Comparison of ENCODE assay signal across 30 cellular contexts in the genomic region with DNA sequence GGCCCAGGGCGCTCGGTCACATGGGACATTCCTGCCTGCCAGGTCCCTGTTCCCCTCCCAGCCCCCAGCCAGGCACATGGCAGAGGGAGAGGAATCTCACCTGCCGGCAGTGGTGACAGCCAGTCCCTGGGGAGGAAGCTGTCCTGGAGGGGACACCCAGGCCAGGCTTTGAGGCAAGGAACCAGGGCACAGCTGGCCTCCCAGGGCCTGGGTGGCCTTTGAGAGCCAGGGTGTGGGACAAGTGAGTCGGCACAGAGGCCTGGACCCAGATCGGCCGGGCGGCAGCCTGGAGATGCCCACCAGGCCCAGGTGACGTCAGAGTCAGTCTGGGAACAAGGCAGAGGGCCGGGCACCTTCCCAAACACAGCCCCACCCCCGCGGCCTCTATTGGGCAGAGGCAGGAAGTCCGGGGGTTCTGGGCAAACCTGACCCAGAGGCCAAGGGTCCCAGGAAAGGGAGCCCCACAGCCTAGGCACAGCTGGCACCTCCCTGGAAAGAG.
"Had no signal": no experiment of that assay in that cellular context is flagged by ENCODE, and none has a peak within 500 bp of the region (broad histone marks: within the 10 kb centered on the region; RNA-seq: fewer than 3 reads in every experiment).

No MANE protein-coding gene starts in this region.

- H3K4me1 ChIP-seq: ascending aorta, breast epithelium, colonic mucosa had no signal

- H3K4me1 Mint-ChIP-seq: activated CD4-positive, alpha-beta memory T cell treated with anti-CD3 and anti-CD28 coated beads, Interleukin-2, amount 10 ng/mL, durations not matched to agents 7 days and 5 days; activated CD4-positive, alpha-beta T cell treated with anti-CD3 and anti-CD28 coated beads, Interleukin-2, amount 10 ng/mL, durations not matched to agents 7 days and 5 days; activated naive CD4-positive, alpha-beta T cell treated with anti-CD3 and anti-CD28 coated beads, Interleukin-2, amount 10 ng/mL, durations not matched to agents 7 days and 5 days; activated naive CD8-positive, alpha-beta T cell treated with anti-CD3 and anti-CD28 coated beads, Interleukin-2, amount 10 ng/mL, durations not matched to agents 7 days and 5 days; brain had no signal

- H3K27me3 Mint-ChIP-seq: activated CD4-positive, alpha-beta memory T cell treated with anti-CD3 and anti-CD28 coated beads, Interleukin-2, amount 10 ng/mL, durations not matched to agents 7 days and 5 days; activated CD4-positive, alpha-beta T cell treated with anti-CD3 and anti-CD28 coated beads, Interleukin-2, amount 10 ng/mL, durations not matched to agents 7 days and 5 days; activated naive CD4-positive, alpha-beta T cell treated with anti-CD3 and anti-CD28 coated beads, Interleukin-2, amount 10 ng/mL, durations not matched to agents 7 days and 5 days; activated naive CD8-positive, alpha-beta T cell treated with anti-CD3 and anti-CD28 coated beads, Interleukin-2, amount 10 ng/mL, durations not matched to agents 7 days and 5 days; activated T-cell treated with anti-CD3 and anti-CD28 coated beads, Interleukin-2, amount 50 U/mL, for 24 hours had no signal

- ATAC-seq: activated naive CD4-positive, alpha-beta T cell treated with anti-CD3 and anti-CD28 coated beads, Interleukin-2, amount 50 U/mL, for 72 hours; activated T-cell treated with anti-CD3 and anti-CD28 coated beads, Interleukin-2, amount 50 U/mL, for 72 hours had no signal

- H3K27ac ChIP-seq: ascending aorta, breast epithelium, cardiac muscle cell, epithelial cell of prostate, esophagus squamous epithelium had no signal

- H3K9me3 ChIP-seq: ascending aorta, breast epithelium, colonic mucosa, esophagus squamous epithelium had no signal

- H3K27ac Mint-ChIP-seq: activated CD4-positive, alpha-beta memory T cell treated with anti-CD3 and anti-CD28 coated beads, Interleukin-2, amount 10 ng/mL, durations not matched to agents 7 days and 5 days; activated CD4-positive, alpha-beta T cell treated with anti-CD3 and anti-CD28 coated beads, Interleukin-2, amount 10 ng/mL, durations not matched to agents 7 days and 5 days; activated naive CD4-positive, alpha-beta T cell treated with anti-CD3 and anti-CD28 coated beads, Interleukin-2, amount 10 ng/mL, durations not matched to agents 7 days and 5 days; activated naive CD4-positive, alpha-beta T cell treated with anti-CD3 and anti-CD28 coated beads, Interleukin-2, amount 50 U/mL, for 72 hours; activated naive CD8-positive, alpha-beta T cell treated with anti-CD3 and anti-CD28 coated beads, Interleukin-2, amount 10 ng/mL, durations not matched to agents 7 days and 5 days; activated T-cell treated with anti-CD3 and anti-CD28 coated beads, Interleukin-2, amount 50 U/mL, for 24 hours; activated T-cell treated with anti-CD3 and anti-CD28 coated beads, Interleukin-2, amount 50 U/mL, for 72 hours had no signal

- H3K27me3 ChIP-seq: ascending aorta, cardiac muscle cell, colonic mucosa had no signal

- H3K4me3 Mint-ChIP-seq: activated CD4-positive, alpha-beta memory T cell treated with anti-CD3 and anti-CD28 coated beads, Interleukin-2, amount 10 ng/mL, durations not matched to agents 7 days and 5 days; activated CD4-positive, alpha-beta T cell treated with anti-CD3 and anti-CD28 coated beads, Interleukin-2, amount 10 ng/mL, durations not matched to agents 7 days and 5 days; activated naive CD4-positive, alpha-beta T cell treated with anti-CD3 and anti-CD28 coated beads, Interleukin-2, amount 10 ng/mL, durations not matched to agents 7 days and 5 days; activated naive CD8-positive, alpha-beta T cell treated with anti-CD3 and anti-CD28 coated beads, Interleukin-2, amount 10 ng/mL, durations not matched to agents 7 days and 5 days; activated T-cell treated with anti-CD3 and anti-CD28 coated beads, Interleukin-2, amount 50 U/mL, for 24 hours; activated T-cell treated with anti-CD3 and anti-CD28 coated beads, Interleukin-2, amount 50 U/mL, for 72 hours; brain had no signal

- H3K36me3 ChIP-seq: ascending aorta, breast epithelium, cardiac muscle cell, colonic mucosa, esophagus squamous epithelium had no signal

- H3K36me3 Mint-ChIP-seq: activated naive CD4-positive, alpha-beta T cell treated with anti-CD3 and anti-CD28 coated beads, Interleukin-2, amount 10 ng/mL, durations not matched to agents 7 days and 5 days; activated naive CD4-positive, alpha-beta T cell treated with anti-CD3 and anti-CD28 coated beads, Interleukin-2, amount 50 U/mL, for 72 hours; activated naive CD8-positive, alpha-beta T cell treated with anti-CD3 and anti-CD28 coated beads, Interleukin-2, amount 10 ng/mL, durations not matched to agents 7 days and 5 days; brain had no signal

- H3K9me3 Mint-ChIP-seq: activated CD4-positive, alpha-beta memory T cell treated with anti-CD3 and anti-CD28 coated beads, Interleukin-2, amount 10 ng/mL, durations not matched to agents 7 days and 5 days; activated CD4-positive, alpha-beta T cell treated with anti-CD3 and anti-CD28 coated beads, Interleukin-2, amount 10 ng/mL, durations not matched to agents 7 days and 5 days; activated naive CD4-positive, alpha-beta T cell treated with anti-CD3 and anti-CD28 coated beads, Interleukin-2, amount 10 ng/mL, durations not matched to agents 7 days and 5 days; activated naive CD4-positive, alpha-beta T cell treated with anti-CD3 and anti-CD28 coated beads, Interleukin-2, amount 50 U/mL, for 72 hours; activated naive CD8-positive, alpha-beta T cell treated with anti-CD3 and anti-CD28 coated beads, Interleukin-2, amount 10 ng/mL, durations not matched to agents 7 days and 5 days; activated T-cell treated with anti-CD3 and anti-CD28 coated beads, Interleukin-2, amount 50 U/mL, for 24 hours; activated T-cell treated with anti-CD3 and anti-CD28 coated beads, Interleukin-2, amount 50 U/mL, for 72 hours had no signal

- H3K4me3 ChIP-seq: ascending aorta, breast epithelium, cardiac muscle cell, colonic mucosa, esophagus squamous epithelium had no signal

- DNase-seq: activated CD4-positive, alpha-beta memory T cell treated with anti-CD3 and anti-CD28 coated beads, Interleukin-2, amount 10 ng/mL, durations not matched to agents 7 days and 5 days; activated CD4-positive, alpha-beta T cell treated with anti-CD3 and anti-CD28 coated beads for 4 hours; activated CD4-positive, alpha-beta T cell treated with anti-CD3 and anti-CD28 coated beads, Interleukin-2, amount 10 ng/mL, durations not matched to agents 7 days and 5 days; activated CD4-positive, alpha-beta T cell treated with anti-CD3 and anti-CD28 coated beads, Interleukin-2, amount 50 U/mL, for 4 hours; activated CD4-positive, CD25-positive, alpha-beta regulatory T cell; activated CD4-positive, CD25-positive, alpha-beta regulatory T cell treated with anti-CD3 and anti-CD28 coated beads, Interleukin-2, amount 50 U/mL, for 72 hours; activated CD8-positive, alpha-beta memory T cell treated with anti-CD3 and anti-CD28 coated beads, Interleukin-2, amount 50 U/mL, for 48 hours; activated gamma-delta T cell; activated naive CD4-positive, alpha-beta T cell; activated naive CD4-positive, alpha-beta T cell treated with anti-CD3 and anti-CD28 coated beads, Interleukin-2, amount 10 ng/mL, durations not matched to agents 7 days and 5 days; activated naive CD8-positive, alpha-beta T cell treated with anti-CD3 and anti-CD28 coated beads, Interleukin-2, amount 10 ng/mL, durations not matched to agents 7 days and 5 days; activated T-cell treated with anti-CD3 and anti-CD28 coated beads for 4 hours; activated T-cell treated with anti-CD3 and anti-CD28 coated beads, Interleukin-2, amount 50 U/mL, for 24 hours; activated T-cell treated with anti-CD3 and anti-CD28 coated beads, Interleukin-2, amount 50 U/mL, for 72 hours; central memory CD4-positive, alpha-beta T cell; cerebellar nuclear complex; colonic mucosa; effector CD8-positive, alpha-beta T cell; esophagus squamous epithelium; head of caudate nucleus; T-helper 2 cell had no signal

- FAIRE-seq: endometrium, endothelial cell of umbilical vein, frontal cortex had no signal
